ENCODE assay signal across 8 cellular contexts in genomic region chr1:212034516-212035122, GRCh38. TPM values are rescaled to one million over a fixed set of nuclear protein-coding genes. Genes with fewer than 3 reads are reported as not detected.
A peak's percentile ranks its signal among the peaks of the same experiment; 100 is the strongest.
DNase-seq lines count a peak whose midpoint lies in the region; ATAC-seq and FAIRE-seq lines count a peak whose summit lies in the region.

No MANE protein-coding gene starts in this region.

- no peaks in the 10 kb centered on the region for H3K9me3 Mint-ChIP-seq in activated T-helper 17 cell treated with anti-CD3 and anti-CD28 coated beads, Interleukin-2, amount 50 U/mL, for 72 hours
- H3K9me3 Mint-ChIP-seq in stimulated activated memory B cell treated with anti-CD40 and anti-IgM and Interleukin-4, amounts not matched to agents 10 μg/mL and 1 μg/mL and 100 μg/mL, for 72 hours, result no peaks in the 10 kb centered on the region

- peak overlapping the region; percentile 98 for H3K27ac Mint-ChIP-seq in activated T-helper 17 cell treated with anti-CD3 and anti-CD28 coated beads, Interleukin-2, amount 50 U/mL, for 72 hours
- H3K27ac Mint-ChIP-seq in stimulated activated memory B cell treated with anti-CD40 and anti-IgM and Interleukin-4, amounts not matched to agents 10 μg/mL and 1 μg/mL and 100 μg/mL, for 72 hours, result peak overlapping the region; percentile 88

- H3K4me1 Mint-ChIP-seq in activated T-helper 17 cell treated with anti-CD3 and anti-CD28 coated beads, Interleukin-2, amount 50 U/mL, for 72 hours, result peaks cover 45% of the 10 kb centered on the region
- peaks cover 53% of the 10 kb centered on the region for H3K4me1 Mint-ChIP-seq in stimulated activated memory B cell treated with anti-CD40 and anti-IgM and Interleukin-4, amounts not matched to agents 10 μg/mL and 1 μg/mL and 100 μg/mL, for 72 hours

- peaks cover 76% of the 10 kb centered on the region for H3K36me3 Mint-ChIP-seq in activated T-helper 17 cell treated with anti-CD3 and anti-CD28 coated beads, Interleukin-2, amount 50 U/mL, for 72 hours (ENCODE audit: low read depth)
- H3K36me3 Mint-ChIP-seq in stimulated activated memory B cell treated with anti-CD40 and anti-IgM and Interleukin-4, amounts not matched to agents 10 μg/mL and 1 μg/mL and 100 μg/mL, for 72 hours, result peaks cover 11% of the 10 kb centered on the region

- FAIRE-seq in HTR-8/SVneo (lab: Jason Lieb, UNC), result no peak

- no peaks in the 10 kb centered on the region for H3K27me3 Mint-ChIP-seq in activated T-helper 17 cell treated with anti-CD3 and anti-CD28 coated beads, Interleukin-2, amount 50 U/mL, for 72 hours
- H3K27me3 Mint-ChIP-seq in stimulated activated memory B cell treated with anti-CD40 and anti-IgM and Interleukin-4, amounts not matched to agents 10 μg/mL and 1 μg/mL and 100 μg/mL, for 72 hours, result no peaks in the 10 kb centered on the region

- peak overlapping the region; percentile 95 for H3K4me3 ChIP-seq in iPS-11a (ENCODE audit: low read depth, low read length)

- peak overlapping the region; percentile 92 for H3K4me3 Mint-ChIP-seq in activated T-helper 17 cell treated with anti-CD3 and anti-CD28 coated beads, Interleukin-2, amount 50 U/mL, for 72 hours
- peak overlapping the region; percentile 96 for H3K4me3 Mint-ChIP-seq in stimulated activated memory B cell treated with anti-CD40 and anti-IgM and Interleukin-4, amounts not matched to agents 10 μg/mL and 1 μg/mL and 100 μg/mL, for 72 hours

- DNase-seq in HTR-8/SVneo (ENCODE audit: insufficient read length, low spot score) (no peak), GM19240 (ENCODE audit: insufficient read length, low spot score) (no peak)
- DNase-seq in stimulated activated CD4-positive, alpha-beta T cell treated with anti-CD3 and anti-CD28 coated beads, Interleukin-4, amount 100 ng/mL, for 4 hours, result no peak

- ATAC-seq in GM18907 (IDR thresholded peaks at IDR 0.05; ENCODE audit: unreplicated experiment) (peak; percentile 5), HG02943 (IDR thresholded peaks at IDR 0.05; ENCODE audit: low read depth, unreplicated experiment) (peak; percentile 2)
- no peak for ATAC-seq in activated T-helper 17 cell treated with anti-CD3 and anti-CD28 coated beads, Interleukin-2, amount 50 U/mL, for 72 hours (replicated peaks)
- no peak for ATAC-seq in stimulated activated memory B cell treated with anti-CD40 and anti-IgM and Interleukin-4, amounts not matched to agents 10 μg/mL and 1 μg/mL and 100 μg/mL, for 72 hours

RNA-seq across cellular contexts. Expression of gene INTS7, which starts 0.7 kb away (rescaled TPM):
- 10 to 100 TPM; 22.8 to 40.2 TPM for total RNA-seq in activated T-helper 17 cell treated with anti-CD3 and anti-CD28 coated beads, Interleukin-2, amount 50 U/mL, for 72 hours

RNA-seq across cellular contexts. Expression of gene DTL, which starts 0.9 kb away (rescaled TPM):
- 10 to 100 TPM; 70.6 to 72.2 TPM for total RNA-seq in activated T-helper 17 cell treated with anti-CD3 and anti-CD28 coated beads, Interleukin-2, amount 50 U/mL, for 72 hours

Comparison
In these comparisons a context has a peak if more than half of its experiments do, and no peak if none do; other contexts are left out.
1. ATAC-seq: peak in GM18907 (single experiment) and HG02943 (single experiment); none in activated T-helper 17 cell treated with anti-CD3 and anti-CD28 coated beads, Interleukin-2, amount 50 U/mL, for 72 hours (single experiment) and stimulated activated memory B cell treated with anti-CD40 and anti-IgM and Interleukin-4, amounts not matched to agents 10 μg/mL and 1 μg/mL and 100 μg/mL, for 72 hours (single experiment).